In genomic region chr7:140031364-140031763, GRCh38 we compare ENCODE assay signal across 21 cellular contexts.
"Had no signal": no experiment of that assay in that cellular context is flagged by ENCODE, and none has a peak within 500 bp of the region (broad histone marks: within the 10 kb centered on the region; RNA-seq: fewer than 3 reads in every experiment).

No MANE protein-coding gene starts in this region.

- H3K9me3 Mint-ChIP-seq: activated naive CD8-positive, alpha-beta T cell treated with anti-CD3 and anti-CD28 coated beads, Interleukin-2, amount 10 ng/mL, durations not matched to agents 7 days and 5 days; activated T-helper 1 cell treated with anti-CD3 and anti-CD28 coated beads, Interleukin-12 subunit alpha, Interleukin-12 subunit beta, Interleukin-2, Interleukin-4 antibody, amounts not matched to agents 30 ng/mL and 10 ng/mL and 1 ng/mL, durations not matched to agents 14 hours and 24 hours and 36 hours; endodermal cell; neural crest cell; stimulated activated naive CD8-positive, alpha-beta T cell treated with anti-CD3 and anti-CD28 coated beads, Interleukin-15, amount 100 ng/mL, for 72 hours; T-helper 2 cell treated with Interferon-gamma antibody and Interleukin-4, amounts not matched to agents 5 μg/mL and 100 μg/mL, for 36 hours had no signal

- ATAC-seq: gastroesophageal sphincter; left ventricle myocardium superior; stimulated activated naive CD8-positive, alpha-beta T cell treated with anti-CD3 and anti-CD28 coated beads, Interleukin-15, amount 100 ng/mL, for 72 hours had no signal

- H3K27ac ChIP-seq: brain microvascular endothelial cell, epithelial cell of prostate, gastroesophageal sphincter, suprapubic skin, transverse colon, vagina had no signal

- H3K4me1 ChIP-seq: gastroesophageal sphincter, suprapubic skin, transverse colon, vagina had no signal

- H3K27me3 ChIP-seq: brain microvascular endothelial cell, gastroesophageal sphincter, suprapubic skin, transverse colon, vagina had no signal

- H3K4me3 ChIP-seq: gastroesophageal sphincter, suprapubic skin, transverse colon, vagina had no signal

- H3K4me3 Mint-ChIP-seq: activated naive CD8-positive, alpha-beta T cell treated with anti-CD3 and anti-CD28 coated beads, Interleukin-2, amount 10 ng/mL, durations not matched to agents 7 days and 5 days; activated T-helper 1 cell treated with anti-CD3 and anti-CD28 coated beads, Interleukin-12 subunit alpha, Interleukin-12 subunit beta, Interleukin-2, Interleukin-4 antibody, amounts not matched to agents 30 ng/mL and 10 ng/mL and 1 ng/mL, durations not matched to agents 14 hours and 24 hours and 36 hours; endodermal cell; immature natural killer cell; neural crest cell; stimulated activated naive CD8-positive, alpha-beta T cell treated with anti-CD3 and anti-CD28 coated beads, Interleukin-15, amount 100 ng/mL, for 72 hours; T-helper 2 cell treated with Interferon-gamma antibody and Interleukin-4, amounts not matched to agents 5 μg/mL and 100 μg/mL, for 36 hours had no signal

- H3K4me1 Mint-ChIP-seq: endodermal cell, neural crest cell had no signal

- H3K27me3 Mint-ChIP-seq: activated naive CD8-positive, alpha-beta T cell treated with anti-CD3 and anti-CD28 coated beads, Interleukin-2, amount 10 ng/mL, durations not matched to agents 7 days and 5 days; stimulated activated naive CD8-positive, alpha-beta T cell treated with anti-CD3 and anti-CD28 coated beads, Interleukin-15, amount 100 ng/mL, for 72 hours had no signal

- H3K9me3 ChIP-seq: gastroesophageal sphincter, suprapubic skin, transverse colon, vagina had no signal

- H3K27ac Mint-ChIP-seq: activated naive CD8-positive, alpha-beta T cell treated with anti-CD3 and anti-CD28 coated beads, Interleukin-2, amount 10 ng/mL, durations not matched to agents 7 days and 5 days; activated T-helper 1 cell treated with anti-CD3 and anti-CD28 coated beads, Interleukin-12 subunit alpha, Interleukin-12 subunit beta, Interleukin-2, Interleukin-4 antibody, amounts not matched to agents 30 ng/mL and 10 ng/mL and 1 ng/mL, durations not matched to agents 14 hours and 24 hours and 36 hours; endodermal cell; immature natural killer cell; progenitor cell of endocrine pancreas; T-helper 2 cell treated with Interferon-gamma antibody and Interleukin-4, amounts not matched to agents 5 μg/mL and 100 μg/mL, for 36 hours had no signal

- DNase-seq: activated CD4-positive, alpha-beta T cell treated with anti-CD3 and anti-CD28 coated beads, Interleukin-2, amount 50 U/mL, for 4 hours; activated naive CD8-positive, alpha-beta T cell treated with anti-CD3 and anti-CD28 coated beads, Interleukin-2, amount 10 ng/mL, durations not matched to agents 7 days and 5 days; activated T-cell treated with anti-CD3 and anti-CD28 coated beads for 4 hours; aorta; brain microvascular endothelial cell; central memory CD4-positive, alpha-beta T cell; endodermal cell; immature natural killer cell; kidney glomerular epithelial cell; left ventricle myocardium superior; stimulated activated CD4-positive, alpha-beta T cell treated with anti-CD3 and anti-CD28 coated beads, Interleukin-2, amount 100 ng/mL, for 24 hours; stimulated activated naive CD8-positive, alpha-beta T cell treated with anti-CD3 and anti-CD28 coated beads, Interleukin-15, amount 100 ng/mL, for 72 hours; transverse colon had no signal

- H3K36me3 ChIP-seq: brain microvascular endothelial cell had no signal
